17 cellular contexts compared by ENCODE assay signal in genomic region chr22:17838180-17838865, GRCh38.
DNase-seq lines count a peak whose midpoint lies in the region; ATAC-seq and TF ChIP-seq lines count a peak whose summit lies in the region.
"Had no signal": no experiment of that assay in that cellular context is flagged by ENCODE, and none has a peak within 500 bp of the region (broad histone marks: within the 10 kb centered on the region; RNA-seq: fewer than 3 reads in every experiment).

No MANE protein-coding gene starts in this region.

- intact Hi-C loops in Right ventricle myocardium superior (cut with DNase I), result no loop called here
- intact Hi-C loops in aorta (cut with DNase I), result no loop called here

- H3K27ac ChIP-seq in cardiac muscle cell, result peak overlapping the region; percentile 92
- H3K27ac ChIP-seq in gastroesophageal sphincter, result peak overlapping the region in 3 of 4 donors; percentile 72 to 89 (median 85)
- peak overlapping the region; percentile 75 for H3K27ac ChIP-seq in stomach smooth muscle (ENCODE audit: low read length)
- H3K27ac ChIP-seq in aorta (ENCODE audit: low read depth in 1 of 2, low read length in 2 of 2), result peak overlapping the region in 1 of 2 donors; percentile 29

- H3K9me3 ChIP-seq in cardiac muscle cell (ENCODE audit: low read depth) (no peaks in the 10 kb centered on the region), gastroesophageal sphincter (no peaks in the 10 kb centered on the region), stomach smooth muscle (ENCODE audit: control insufficient read depth in 2 of 2, low read length in 2 of 2) (no peaks in the 10 kb centered on the region), aorta (ENCODE audit: control insufficient read depth, low read length) (no peaks in the 10 kb centered on the region)
- H3K9me3 ChIP-seq: BE2C had no signal

- 78 to 86% methylated on average over 5 to 9 of the region's 13 CpGs for WGBS in gastroesophageal sphincter (ENCODE audit: low coverage in 1 of 2), 2 donors
- 38 to 51% methylated on average over 13 of the region's 13 CpGs for WGBS in aorta, 2 donors

- H3K27me3 ChIP-seq in cardiac muscle cell (no peaks in the 10 kb centered on the region), gastroesophageal sphincter (no peaks in the 10 kb centered on the region), stomach smooth muscle (ENCODE audit: control insufficient read depth in 1 of 2, insufficient read depth in 2 of 2, low read length in 2 of 2) (no peaks in the 10 kb centered on the region), aorta (ENCODE audit: control insufficient read depth in 1 of 2, insufficient read depth in 2 of 2, low read length in 1 of 2) (no peaks in the 10 kb centered on the region)
- H3K27me3 ChIP-seq: BE2C had no signal

- no peak for DNase-seq in cardiac muscle cell (ENCODE audit: low read depth in 1 of 2, low spot score in 1 of 2)
- no peak for DNase-seq in Right ventricle myocardium superior
- no peak for DNase-seq in aorta
- no peak for DNase-seq in pons (ENCODE audit: low spot score)
- no peak for DNase-seq in ureter (ENCODE audit: low spot score)
- DNase-seq in COLO829 (ENCODE audit: low spot score), result no peak
- DNase-seq: 8988T; BE2C; CD4-positive, alpha-beta memory T cell; DMS79; Kasumi-1; NCI-H1105; NCI-H1694; NCI-H2227 treated with DMSO at 0.1 percent for 48 hours; NCI-H524 had no signal

- H3K4me3 ChIP-seq in cardiac muscle cell, result no peak overlapping the region
- no peak overlapping the region for H3K4me3 ChIP-seq in gastroesophageal sphincter
- H3K4me3 ChIP-seq in stomach smooth muscle (ENCODE audit: low read length in 2 of 2), result no peak overlapping the region
- no peak overlapping the region for H3K4me3 ChIP-seq in aorta (ENCODE audit: low read length in 2 of 2)

- TF ChIP-seq EP300 in gastroesophageal sphincter (IDR thresholded peaks at IDR 0.05), result no peak

- no peak for TF ChIP-seq CTCF in cardiac muscle cell (IDR thresholded peaks at IDR 0.05; ENCODE audit: low read depth, low read length)
- no peak for TF ChIP-seq CTCF in gastroesophageal sphincter (IDR thresholded peaks at IDR 0.05)

- TF ChIP-seq POLR2A in gastroesophageal sphincter (IDR thresholded peaks at IDR 0.05), result no peak

- H3K9ac ChIP-seq in stomach smooth muscle (ENCODE audit: low read length in 2 of 2), result no peak overlapping the region

- H3K36me3 ChIP-seq in cardiac muscle cell, result peaks cover 16% of the 10 kb centered on the region
- H3K36me3 ChIP-seq in gastroesophageal sphincter, result peaks cover 0 to 81% of the 10 kb centered on the region in 2 donors
- peaks cover 24 to 32% of the 10 kb centered on the region in 2 donors for H3K36me3 ChIP-seq in stomach smooth muscle (ENCODE audit: control insufficient read depth in 2 of 2, insufficient read depth in 2 of 2, low read length in 2 of 2)
- H3K36me3 ChIP-seq in aorta (ENCODE audit: control insufficient read depth in 1 of 2, insufficient read depth in 2 of 2, low read length in 1 of 2), result no peaks in the 10 kb centered on the region

- H3K4me1 ChIP-seq in cardiac muscle cell (ENCODE audit: low read depth), result peaks cover 23% of the 10 kb centered on the region
- peaks cover 0 to 53% (median 8%) of the 10 kb centered on the region in 3 donors for H3K4me1 ChIP-seq in gastroesophageal sphincter
- H3K4me1 ChIP-seq in stomach smooth muscle (ENCODE audit: control insufficient read depth, insufficient read depth, low read length), result peaks cover 49% of the 10 kb centered on the region
- H3K4me1 ChIP-seq in aorta (ENCODE audit: control insufficient read depth in 1 of 2, insufficient read depth in 2 of 2, low read length in 2 of 2), result peaks cover 0 to 4% of the 10 kb centered on the region in 2 donors

- ATAC-seq in Right ventricle myocardium superior (ENCODE audit: poor library complexity) (no peak), gastroesophageal sphincter (no peak), aorta (ENCODE audit: low FRiP score) (peak; percentile 63)
